22 cellular contexts compared by ENCODE assay signal in the genomic region with DNA sequence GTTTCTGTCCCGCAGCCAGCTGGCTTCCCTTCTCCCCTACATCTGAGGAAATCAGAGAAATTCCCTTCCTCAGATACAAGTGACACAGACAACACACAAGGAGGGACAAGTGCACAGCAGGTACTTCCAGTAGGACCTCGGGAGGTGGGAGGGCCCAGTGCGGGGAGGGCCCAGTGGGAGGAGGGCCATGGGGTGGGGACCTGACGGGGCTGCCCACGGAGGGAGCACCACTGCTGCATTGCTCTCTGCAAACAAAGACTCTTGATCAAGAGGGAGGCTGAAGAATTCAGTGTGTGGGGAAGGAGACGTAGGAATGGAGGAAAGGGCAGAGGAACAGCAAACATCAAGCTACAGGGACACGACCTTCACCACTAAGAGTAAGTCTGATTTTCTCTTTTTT. TPM values are rescaled to one million over a fixed set of nuclear protein-coding genes. Genes with fewer than 3 reads are reported as not detected.
DNase-seq lines count a peak whose midpoint lies in the region; ATAC-seq and TF ChIP-seq lines count a peak whose summit lies in the region.
"Had no signal": no experiment of that assay in that cellular context is flagged by ENCODE, and none has a peak within 500 bp of the region (broad histone marks: within the 10 kb centered on the region; RNA-seq: fewer than 3 reads in every experiment).

No MANE protein-coding gene starts in this region.

- H3K27me3 Mint-ChIP-seq in activated naive CD8-positive, alpha-beta T cell: no peaks in the 10 kb centered on the region
- H3K27me3 Mint-ChIP-seq in activated naive CD8-positive, alpha-beta T cell treated with anti-CD3 and anti-CD28 coated beads, Interleukin-2, amount 50 U/mL, for 24 hours: no peaks in the 10 kb centered on the region
- no peaks in the 10 kb centered on the region for H3K27me3 Mint-ChIP-seq in T-helper 17 cell
- no peaks in the 10 kb centered on the region for H3K27me3 Mint-ChIP-seq in effector memory CD8-positive, alpha-beta T cell
- H3K27me3 Mint-ChIP-seq: CD4-positive, CD25-positive, alpha-beta regulatory T cell had no signal

- H3K23ac ChIP-seq in neuronal stem cell (ENCODE audit: low read depth, low read length, poor library complexity): no peak overlapping the region

- H3K9me3 Mint-ChIP-seq in activated naive CD8-positive, alpha-beta T cell (ENCODE audit: low read depth): no peaks in the 10 kb centered on the region
- peaks cover 4% of the 10 kb centered on the region for H3K9me3 Mint-ChIP-seq in activated naive CD8-positive, alpha-beta T cell treated with anti-CD3 and anti-CD28 coated beads, Interleukin-2, amount 50 U/mL, for 24 hours
- no peaks in the 10 kb centered on the region for H3K9me3 Mint-ChIP-seq in effector memory CD8-positive, alpha-beta T cell
- H3K9me3 Mint-ChIP-seq: CD4-positive, CD25-positive, alpha-beta regulatory T cell; H9 had no signal

- no peak overlapping the region for H3K4ac ChIP-seq in neuronal stem cell (ENCODE audit: low read length)

- H4K8ac ChIP-seq in neuronal stem cell (ENCODE audit: low read depth, low read length): peak overlapping the region; percentile 23

- no peaks in the 10 kb centered on the region for H3K27me3 ChIP-seq in neuronal stem cell (ENCODE audit: control insufficient read depth in 3 of 3, insufficient read depth in 3 of 3, low read depth in 1 of 3, low read length in 3 of 3)
- H3K27me3 ChIP-seq in MM.1S (replicated peaks; ENCODE audit: insufficient read depth, low read length): no peaks in the 10 kb centered on the region
- H3K27me3 ChIP-seq: MG63, SJCRH30 had no signal

- no peak overlapping the region for H3K9ac ChIP-seq in neuronal stem cell (ENCODE audit: low read depth, low read length, poor library complexity)
- no peak overlapping the region for H3K9ac ChIP-seq in MM.1S (ENCODE audit: low read length)

- no peak for DNase-seq in activated naive CD8-positive, alpha-beta T cell treated with anti-CD3 and anti-CD28 coated beads, Interleukin-2, amount 50 U/mL, for 24 hours
- DNase-seq in T-helper 17 cell (no peak), neuronal stem cell (ENCODE audit: low spot score) (no peak), MM.1S (no peak), mucosa of descending colon (no peak), NCI-H2227 (lab: John Stamatoyannopoulos, UW; ENCODE audit: unreplicated experiment) (no peak)
- DNase-seq in effector memory CD8-positive, alpha-beta T cell: no peak
- DNase-seq: CD4-positive, CD25-positive, alpha-beta regulatory T cell; COR-L47; DMS79; H9; MG63; NCI-H1048; NCI-H1417 treated with DMSO at 0.1 percent for 48 hours; NCI-H187 treated with DMSO at 0.1 percent for 48 hours; NCI-H226; NCI-H524; NCI-H774; SJCRH30 had no signal

- peaks cover 54% of the 10 kb centered on the region for H3K4me1 Mint-ChIP-seq in activated naive CD8-positive, alpha-beta T cell (ENCODE audit: low read depth)
- H3K4me1 Mint-ChIP-seq in activated naive CD8-positive, alpha-beta T cell treated with anti-CD3 and anti-CD28 coated beads, Interleukin-2, amount 50 U/mL, for 24 hours: peaks cover 55% of the 10 kb centered on the region
- H3K4me1 Mint-ChIP-seq in T-helper 17 cell: peaks cover 34% of the 10 kb centered on the region
- peaks cover 9 to 33% of the 10 kb centered on the region in 2 donors for H3K4me1 Mint-ChIP-seq in effector memory CD8-positive, alpha-beta T cell (ENCODE audit: low read depth in 2 of 2)

- H2BK12ac ChIP-seq in neuronal stem cell (ENCODE audit: low read length): no peak overlapping the region

- no peak for TF ChIP-seq CTCF in MM.1S (IDR thresholded peaks at IDR 0.05; ENCODE audit: low read length)
- TF ChIP-seq CTCF in mucosa of descending colon (IDR thresholded peaks at IDR 0.05): no peak

- H3K79me2 ChIP-seq in MM.1S (ENCODE audit: low read length): 0 out of 2 replicates have a peak, but pooled peaks cover 4% of the 10 kb centered on the region

- peak overlapping the region; percentile 22 for H3K27ac Mint-ChIP-seq in activated naive CD8-positive, alpha-beta T cell
- H3K27ac Mint-ChIP-seq in activated naive CD8-positive, alpha-beta T cell treated with anti-CD3 and anti-CD28 coated beads, Interleukin-2, amount 50 U/mL, for 24 hours: no peak overlapping the region
- H3K27ac Mint-ChIP-seq in T-helper 17 cell: peak overlapping the region; percentile 9
- peak overlapping the region; percentile 12 to 41 for H3K27ac Mint-ChIP-seq in effector memory CD8-positive, alpha-beta T cell

- H2AFZ ChIP-seq in neuronal stem cell (ENCODE audit: low read length) (no peak overlapping the region), MM.1S (ENCODE audit: low read length) (no peak overlapping the region)

- H4K91ac ChIP-seq in neuronal stem cell (ENCODE audit: low read depth, low read length, poor library complexity): no peak overlapping the region

- H2BK5ac ChIP-seq in neuronal stem cell (ENCODE audit: low read length): no peak overlapping the region

- H3K4me3 ChIP-seq in neuronal stem cell (ENCODE audit: low read length in 2 of 2): no peak overlapping the region
- H3K4me3 ChIP-seq in MM.1S (ENCODE audit: low read length): no peak overlapping the region
- H3K4me3 ChIP-seq in mucosa of descending colon: no peak overlapping the region
- H3K4me3 ChIP-seq: MG63, SJCRH30 had no signal

- H3K9me2 ChIP-seq in MM.1S (replicated peaks; ENCODE audit: insufficient read depth, low read length): no peaks in the 10 kb centered on the region

- H3K36me3 ChIP-seq in neuronal stem cell (replicated peaks in 1 of 2; ENCODE audit: control insufficient read depth in 2 of 2, insufficient read depth in 2 of 2, low read length in 2 of 2): no peaks in the 10 kb centered on the region
- H3K36me3 ChIP-seq in MM.1S (replicated peaks; ENCODE audit: insufficient read depth, low read length): peaks cover 7% of the 10 kb centered on the region
- no peaks in the 10 kb centered on the region for H3K36me3 ChIP-seq in mucosa of descending colon (ENCODE audit: low read depth)

- H3F3A ChIP-seq in MM.1S (ENCODE audit: insufficient read depth, low read length): no peaks in the 10 kb centered on the region

- intact Hi-C loops in mucosa of descending colon (cut with DNase I, micrococcal nuclease): loop anchor here in 1 of 2 donors (5.0 kb wide), 1 partner anchor 38 kb away; no protein-coding TSS in a partner anchor

- H2AK5ac ChIP-seq in neuronal stem cell (ENCODE audit: low read depth, low read length): no peak overlapping the region

- H3K9me3 ChIP-seq in T-helper 17 cell (ENCODE audit: control insufficient read depth, low read length, poor library complexity, severe bottlenecking) (no peaks in the 10 kb centered on the region), neuronal stem cell (replicated peaks in 1 of 2; ENCODE audit: control insufficient read depth in 2 of 2, insufficient read depth in 1 of 2, low read depth in 1 of 2, low read length in 2 of 2) (peaks cover 0 to 3% of the 10 kb centered on the region in 2 donors), MM.1S (replicated peaks; ENCODE audit: insufficient read depth, low read length) (no peaks in the 10 kb centered on the region), mucosa of descending colon (no peaks in the 10 kb centered on the region)
- H3K9me3 ChIP-seq: MG63, SJCRH30 had no signal

- no peak overlapping the region for H3K4me3 Mint-ChIP-seq in activated naive CD8-positive, alpha-beta T cell
- no peak overlapping the region for H3K4me3 Mint-ChIP-seq in activated naive CD8-positive, alpha-beta T cell treated with anti-CD3 and anti-CD28 coated beads, Interleukin-2, amount 50 U/mL, for 24 hours
- no peak overlapping the region for H3K4me3 Mint-ChIP-seq in T-helper 17 cell
- no peak overlapping the region for H3K4me3 Mint-ChIP-seq in effector memory CD8-positive, alpha-beta T cell
- H3K4me3 Mint-ChIP-seq: CD4-positive, CD25-positive, alpha-beta regulatory T cell; H9 had no signal

- ATAC-seq in activated naive CD8-positive, alpha-beta T cell treated with anti-CD3 and anti-CD28 coated beads, Interleukin-2, amount 50 U/mL, for 24 hours: no peak
- no peak for ATAC-seq in T-helper 17 cell
- ATAC-seq in effector memory CD8-positive, alpha-beta T cell (replicated peaks): no peak
- no peak for ATAC-seq in mucosa of descending colon
- ATAC-seq: Panc1 had no signal

- WGBS in neuronal stem cell (ENCODE audit: extremely low coverage in 2 of 2, insufficient read length in 2 of 2, insufficient replicate concordance in 1 of 2), 2 donors: no CpG with 5 or more reads among the region's 7 CpGs

- peak overlapping the region; percentile 8 for H3K18ac ChIP-seq in neuronal stem cell (ENCODE audit: low read length)

- H3K79me1 ChIP-seq in neuronal stem cell (ENCODE audit: low read depth, low read length): no peaks in the 10 kb centered on the region

- H3K4me1 ChIP-seq in neuronal stem cell (ENCODE audit: control insufficient read depth in 2 of 2, insufficient read depth in 1 of 2, low read depth in 1 of 2, low read length in 2 of 2): peaks cover 0 to 1% of the 10 kb centered on the region in 2 donors
- no peaks in the 10 kb centered on the region for H3K4me1 ChIP-seq in MM.1S (ENCODE audit: low read length)
- no peaks in the 10 kb centered on the region for H3K4me1 ChIP-seq in mucosa of descending colon (ENCODE audit: low read depth)
- H3K4me1 ChIP-seq: SJCRH30 had no signal

- no peak overlapping the region for H2BK15ac ChIP-seq in neuronal stem cell (ENCODE audit: low read length)

- no peaks in the 10 kb centered on the region for H4K20me1 ChIP-seq in MM.1S (ENCODE audit: insufficient read depth, low read length)

- no peak overlapping the region for H3K27ac ChIP-seq in neuronal stem cell (replicated peaks; ENCODE audit: low read length)
- no peak overlapping the region for H3K27ac ChIP-seq in MM.1S (ENCODE audit: low read length)
- H3K27ac ChIP-seq: SJCRH30 had no signal

- no peak overlapping the region for H3K4me2 ChIP-seq in neuronal stem cell (ENCODE audit: insufficient read depth, low read length, poor library complexity, severe bottlenecking)
- H3K4me2 ChIP-seq in MM.1S (ENCODE audit: low read depth, low read length): no peak overlapping the region

- peak overlapping the region; percentile 41 for H2BK120ac ChIP-seq in neuronal stem cell (ENCODE audit: low read depth, low read length)

- no peak overlapping the region for H3K14ac ChIP-seq in neuronal stem cell (ENCODE audit: low read length)

- peaks cover 19% of the 10 kb centered on the region for H3K36me3 Mint-ChIP-seq in activated naive CD8-positive, alpha-beta T cell
- H3K36me3 Mint-ChIP-seq in activated naive CD8-positive, alpha-beta T cell treated with anti-CD3 and anti-CD28 coated beads, Interleukin-2, amount 50 U/mL, for 24 hours (ENCODE audit: low read depth): peaks cover 62% of the 10 kb centered on the region
- H3K36me3 Mint-ChIP-seq in T-helper 17 cell (ENCODE audit: low read depth): peaks cover 20% of the 10 kb centered on the region
- peaks cover 60% of the 10 kb centered on the region for H3K36me3 Mint-ChIP-seq in effector memory CD8-positive, alpha-beta T cell (ENCODE audit: insufficient read depth)

RNA-seq across cellular contexts. Expression of a gene that starts 9.0 kb away (rescaled TPM):
- total RNA-seq in T-helper 17 cell (100 to 1,000 TPM in 1 of 2 donors, 10 to 100 TPM in 1; 92.6 to 103 TPM), mucosa of descending colon (100 to 1,000 TPM in 1 of 3 donors, 10 to 100 TPM in 2; 47.4 to 179 (median 52.7) TPM)
- polyA plus RNA-seq in neuronal stem cell (2013, experiment 1 of 2): 1.8 TPM
- 2.4 TPM for polyA plus RNA-seq in neuronal stem cell (2013, experiment 2 of 2)

RNA-seq across cellular contexts. Expression of a gene that starts 12.7 kb away (rescaled TPM):
- total RNA-seq in T-helper 17 cell: 1 to 10 TPM; 2.3 to 6.6 TPM
- polyA plus RNA-seq in neuronal stem cell (2013, experiment 1 of 2): 0.04 TPM
- 0.07 TPM for polyA plus RNA-seq in neuronal stem cell (2013, experiment 2 of 2)
- under 1 TPM in 2 of 3 donors, not detected in 1; 0.38 to 0.87 TPM for total RNA-seq in mucosa of descending colon
- total RNA-seq: LHCN-M2 had no signal

RNA-seq across cellular contexts. Expression of a gene that starts 14.4 kb away (rescaled TPM):
- total RNA-seq in T-helper 17 cell: 100 to 1,000 TPM; 131 to 139 TPM
- 2.1 TPM for polyA plus RNA-seq in neuronal stem cell (2013, experiment 1 of 2)
- 2.5 TPM for polyA plus RNA-seq in neuronal stem cell (2013, experiment 2 of 2)
- 100 to 1,000 TPM in 2 of 3 donors, 10 to 100 TPM in 1; 94.7 to 199 (median 117) TPM for total RNA-seq in mucosa of descending colon

RNA-seq across cellular contexts. Expression of a gene that starts 24.0 kb away (rescaled TPM):
- 100 to 1,000 TPM; 119 to 125 TPM for total RNA-seq in T-helper 17 cell
- polyA plus RNA-seq in neuronal stem cell (2013, experiment 1 of 2): 4.4 TPM
- 4.3 TPM for polyA plus RNA-seq in neuronal stem cell (2013, experiment 2 of 2)
- 100 to 1,000 TPM in 1 of 3 donors, 10 to 100 TPM in 2; 69.5 to 131 (median 91.3) TPM for total RNA-seq in mucosa of descending colon

RNA-seq across cellular contexts. Expression of a gene that starts 24.5 kb away (rescaled TPM):
- total RNA-seq in T-helper 17 cell (100 to 1,000 TPM in 1 of 2 donors, 10 to 100 TPM in 1; 70.5 to 121 TPM), mucosa of descending colon (100 to 1,000 TPM in 1 of 3 donors, 10 to 100 TPM in 2; 37.4 to 108 (median 39.0) TPM)
- polyA plus RNA-seq in neuronal stem cell (2013, experiment 1 of 2): 0.15 TPM
- polyA plus RNA-seq in neuronal stem cell (2013, experiment 2 of 2): 0.29 TPM
